1 cellular context compared by ENCODE assay signal in genomic region chr6:154733610-154734379, GRCh38.
TF ChIP-seq lines count a peak whose summit lies in the region.

No MANE protein-coding gene starts in this region.

TF ChIP-seq in K562, 482 proteins besides CTCF, POLR2A, EP300 and RAD21 (continued from another document and continues in another):
- TF ChIP-seq, protein P1, sequence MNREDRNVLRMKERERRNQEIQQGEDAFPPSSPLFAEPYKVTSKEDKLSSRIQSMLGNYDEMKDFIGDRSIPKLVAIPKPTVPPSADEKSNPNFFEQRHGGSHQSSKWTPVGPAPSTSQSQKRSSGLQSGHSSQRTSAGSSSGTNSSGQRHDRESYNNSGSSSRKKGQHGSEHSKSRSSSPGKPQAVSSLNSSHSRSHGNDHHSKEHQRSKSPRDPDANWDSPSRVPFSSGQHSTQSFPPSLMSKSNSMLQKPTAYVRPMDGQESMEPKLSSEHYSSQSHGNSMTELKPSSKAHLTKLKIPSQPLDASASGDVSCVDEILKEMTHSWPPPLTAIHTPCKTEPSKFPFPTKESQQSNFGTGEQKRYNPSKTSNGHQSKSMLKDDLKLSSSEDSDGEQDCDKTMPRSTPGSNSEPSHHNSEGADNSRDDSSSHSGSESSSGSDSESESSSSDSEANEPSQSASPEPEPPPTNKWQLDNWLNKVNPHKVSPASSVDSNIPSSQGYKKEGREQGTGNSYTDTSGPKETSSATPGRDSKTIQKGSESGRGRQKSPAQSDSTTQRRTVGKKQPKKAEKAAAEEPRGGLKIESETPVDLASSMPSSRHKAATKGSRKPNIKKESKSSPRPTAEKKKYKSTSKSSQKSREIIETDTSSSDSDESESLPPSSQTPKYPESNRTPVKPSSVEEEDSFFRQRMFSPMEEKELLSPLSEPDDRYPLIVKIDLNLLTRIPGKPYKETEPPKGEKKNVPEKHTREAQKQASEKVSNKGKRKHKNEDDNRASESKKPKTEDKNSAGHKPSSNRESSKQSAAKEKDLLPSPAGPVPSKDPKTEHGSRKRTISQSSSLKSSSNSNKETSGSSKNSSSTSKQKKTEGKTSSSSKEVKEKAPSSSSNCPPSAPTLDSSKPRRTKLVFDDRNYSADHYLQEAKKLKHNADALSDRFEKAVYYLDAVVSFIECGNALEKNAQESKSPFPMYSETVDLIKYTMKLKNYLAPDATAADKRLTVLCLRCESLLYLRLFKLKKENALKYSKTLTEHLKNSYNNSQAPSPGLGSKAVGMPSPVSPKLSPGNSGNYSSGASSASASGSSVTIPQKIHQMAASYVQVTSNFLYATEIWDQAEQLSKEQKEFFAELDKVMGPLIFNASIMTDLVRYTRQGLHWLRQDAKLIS (CRISPR knock-in tag; IDR thresholded peaks at IDR 0.05), result peak; percentile 93
- TF ChIP-seq ZNF280A (IDR thresholded peaks at IDR 0.05; ENCODE audit: low read depth, partially characterized antibody), result no peak
- peak; percentile 51; the same call in 1 of the 2 replicates for TF ChIP-seq THAP12 (CRISPR knock-in tag; IDR thresholded peaks at IDR 0.05)
- peak; percentile 78 for TF ChIP-seq FIP1L1 (IDR thresholded peaks at IDR 0.05; ENCODE audit: low read depth, low read length, poor library complexity, severe bottlenecking)
- no peak for TF ChIP-seq ZNF76 (CRISPR knock-in tag; IDR thresholded peaks at IDR 0.05; ENCODE audit: borderline replicate concordance)
- peak; percentile 90 for TF ChIP-seq XRCC5 (IDR thresholded peaks at IDR 0.05; ENCODE audit: low read depth, low read length)
- TF ChIP-seq HNRNPK (IDR thresholded peaks at IDR 0.05; ENCODE audit: low read depth, low read length, poor library complexity, severe bottlenecking), result peak; percentile 46
- TF ChIP-seq, protein P2, sequence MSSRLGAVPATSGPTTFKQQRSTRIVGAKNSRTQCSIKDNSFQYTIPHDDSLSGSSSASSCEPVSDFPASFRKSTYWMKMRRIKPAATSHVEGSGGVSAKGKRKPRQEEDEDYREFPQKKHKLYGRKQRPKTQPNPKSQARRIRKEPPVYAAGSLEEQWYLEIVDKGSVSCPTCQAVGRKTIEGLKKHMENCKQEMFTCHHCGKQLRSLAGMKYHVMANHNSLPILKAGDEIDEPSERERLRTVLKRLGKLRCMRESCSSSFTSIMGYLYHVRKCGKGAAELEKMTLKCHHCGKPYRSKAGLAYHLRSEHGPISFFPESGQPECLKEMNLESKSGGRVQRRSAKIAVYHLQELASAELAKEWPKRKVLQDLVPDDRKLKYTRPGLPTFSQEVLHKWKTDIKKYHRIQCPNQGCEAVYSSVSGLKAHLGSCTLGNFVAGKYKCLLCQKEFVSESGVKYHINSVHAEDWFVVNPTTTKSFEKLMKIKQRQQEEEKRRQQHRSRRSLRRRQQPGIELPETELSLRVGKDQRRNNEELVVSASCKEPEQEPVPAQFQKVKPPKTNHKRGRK (tag; IDR thresholded peaks at IDR 0.05), result no peak
- TF ChIP-seq, protein P3, sequence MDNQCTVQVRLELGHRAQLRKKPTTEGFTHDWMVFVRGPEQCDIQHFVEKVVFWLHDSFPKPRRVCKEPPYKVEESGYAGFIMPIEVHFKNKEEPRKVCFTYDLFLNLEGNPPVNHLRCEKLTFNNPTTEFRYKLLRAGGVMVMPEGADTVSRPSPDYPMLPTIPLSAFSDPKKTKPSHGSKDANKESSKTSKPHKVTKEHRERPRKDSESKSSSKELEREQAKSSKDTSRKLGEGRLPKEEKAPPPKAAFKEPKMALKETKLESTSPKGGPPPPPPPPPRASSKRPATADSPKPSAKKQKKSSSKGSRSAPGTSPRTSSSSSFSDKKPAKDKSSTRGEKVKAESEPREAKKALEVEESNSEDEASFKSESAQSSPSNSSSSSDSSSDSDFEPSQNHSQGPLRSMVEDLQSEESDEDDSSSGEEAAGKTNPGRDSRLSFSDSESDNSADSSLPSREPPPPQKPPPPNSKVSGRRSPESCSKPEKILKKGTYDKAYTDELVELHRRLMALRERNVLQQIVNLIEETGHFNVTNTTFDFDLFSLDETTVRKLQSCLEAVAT (IDR thresholded peaks at IDR 0.05), result 0 out of 4 replicates have a peak, but pooled peaks of 1 of the 2 experiments have one; percentile 3
- TF ChIP-seq ESRRA (IDR thresholded peaks at IDR 0.05; ENCODE audit: borderline replicate concordance, low read depth), result peak; percentile 20; the same call in 1 of the 2 replicates
- 0 out of 2 replicates have a peak, but pooled peaks have one; percentile 44 for TF ChIP-seq NR3C1 (CRISPR knock-in tag; IDR thresholded peaks at IDR 0.05)
- TF ChIP-seq SRF (CRISPR knock-in tag; IDR thresholded peaks at IDR 0.05), result peak in 1 of 2 experiments; percentile 35; a peak in 1 of 4 replicates
- peak; percentile 64 for TF ChIP-seq SAFB (IDR thresholded peaks at IDR 0.05; ENCODE audit: borderline replicate concordance, low read depth, low read length)
- TF ChIP-seq ZNF696 (CRISPR knock-in tag; conservative IDR thresholded peaks at IDR 0.05), result no peak
- TF ChIP-seq MAZ (CRISPR knock-in tag; conservative IDR thresholded peaks at IDR 0.05 in 1 of 2, IDR thresholded peaks at IDR 0.05 in 1 of 2), result peak; percentile 95 to 97
- TF ChIP-seq, protein P4, sequence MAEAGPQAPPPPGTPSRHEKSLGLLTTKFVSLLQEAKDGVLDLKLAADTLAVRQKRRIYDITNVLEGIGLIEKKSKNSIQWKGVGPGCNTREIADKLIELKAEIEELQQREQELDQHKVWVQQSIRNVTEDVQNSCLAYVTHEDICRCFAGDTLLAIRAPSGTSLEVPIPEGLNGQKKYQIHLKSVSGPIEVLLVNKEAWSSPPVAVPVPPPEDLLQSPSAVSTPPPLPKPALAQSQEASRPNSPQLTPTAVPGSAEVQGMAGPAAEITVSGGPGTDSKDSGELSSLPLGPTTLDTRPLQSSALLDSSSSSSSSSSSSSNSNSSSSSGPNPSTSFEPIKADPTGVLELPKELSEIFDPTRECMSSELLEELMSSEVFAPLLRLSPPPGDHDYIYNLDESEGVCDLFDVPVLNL (CRISPR knock-in tag; IDR thresholded peaks at IDR 0.05; ENCODE audit: low read depth), result peak; percentile 50; the same call in 1 of the 2 replicates
- peak; percentile 81 for TF ChIP-seq SUPT5H (IDR thresholded peaks at IDR 0.05)
- peak in 1 of 2 experiments; percentile 51; a peak in 1 of 4 replicates for TF ChIP-seq KDM4B (IDR thresholded peaks at IDR 0.05; ENCODE audit: borderline replicate concordance in 2 of 2, low read depth in 1 of 2)
- TF ChIP-seq MTF1 (CRISPR knock-in tag; IDR thresholded peaks at IDR 0.05; ENCODE audit: borderline replicate concordance), result no peak
- TF ChIP-seq POLR2B (IDR thresholded peaks at IDR 0.05; ENCODE audit: low read depth, partially characterized antibody), result peak; percentile 79
- peak; percentile 65 for TF ChIP-seq ZNF263 (CRISPR knock-in tag; IDR thresholded peaks at IDR 0.05; ENCODE audit: borderline replicate concordance)
- TF ChIP-seq TAF15 (IDR thresholded peaks at IDR 0.05; ENCODE audit: low read depth, low read length), result no peak
- no peak for TF ChIP-seq ATF6 (CRISPR knock-in tag; IDR thresholded peaks at IDR 0.05)
- no peak; the same call in 1 of the 2 replicates for TF ChIP-seq ZKSCAN1 (IDR thresholded peaks at IDR 0.05; ENCODE audit: low read depth, low read length)
- peak; percentile 49; the same call in 1 of the 2 replicates for TF ChIP-seq JUND (IDR thresholded peaks at IDR 0.05; ENCODE audit: borderline replicate concordance, low read depth, low read length)
- TF ChIP-seq JUND (tag; IDR thresholded peaks at IDR 0.05; ENCODE audit: borderline replicate concordance, low read depth, low read length), result peak; percentile 8; the same call in 1 of the 3 replicates
- peak; percentile 50; the same call in 1 of the 2 replicates for TF ChIP-seq CBX1 (IDR thresholded peaks at IDR 0.05; ENCODE audit: low read depth)
- TF ChIP-seq ZNF133 (CRISPR knock-in tag; IDR thresholded peaks at IDR 0.05), result no peak
- TF ChIP-seq ZBTB7A (IDR thresholded peaks at IDR 0.05; ENCODE audit: borderline replicate concordance, control insufficient read depth, low read depth, low read length), result peak; percentile 58; the same call in 1 of the 2 replicates
- 0 out of 2 replicates have a peak, but pooled peaks have one; percentile 3 for TF ChIP-seq CBFA2T3 (IDR thresholded peaks at IDR 0.05)
- TF ChIP-seq ZNF431 (CRISPR knock-in tag; IDR thresholded peaks at IDR 0.05), result peak; percentile 44; the same call in 1 of the 2 replicates
- peak; percentile 60 for TF ChIP-seq TAF1 (IDR thresholded peaks at IDR 0.05; ENCODE audit: control insufficient read depth, extremely low read depth, insufficient read depth, low read length, severe bottlenecking)
- TF ChIP-seq, protein P5, sequence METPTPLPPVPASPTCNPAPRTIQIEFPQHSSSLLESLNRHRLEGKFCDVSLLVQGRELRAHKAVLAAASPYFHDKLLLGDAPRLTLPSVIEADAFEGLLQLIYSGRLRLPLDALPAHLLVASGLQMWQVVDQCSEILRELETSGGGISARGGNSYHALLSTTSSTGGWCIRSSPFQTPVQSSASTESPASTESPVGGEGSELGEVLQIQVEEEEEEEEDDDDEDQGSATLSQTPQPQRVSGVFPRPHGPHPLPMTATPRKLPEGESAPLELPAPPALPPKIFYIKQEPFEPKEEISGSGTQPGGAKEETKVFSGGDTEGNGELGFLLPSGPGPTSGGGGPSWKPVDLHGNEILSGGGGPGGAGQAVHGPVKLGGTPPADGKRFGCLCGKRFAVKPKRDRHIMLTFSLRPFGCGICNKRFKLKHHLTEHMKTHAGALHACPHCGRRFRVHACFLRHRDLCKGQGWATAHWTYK (CRISPR knock-in tag; IDR thresholded peaks at IDR 0.05), result 0 out of 2 replicates have a peak, but pooled peaks have one; percentile 76
- TF ChIP-seq EHMT2 (IDR thresholded peaks at IDR 0.05), result no peak
- TF ChIP-seq ZNF354B (CRISPR knock-in tag; IDR thresholded peaks at IDR 0.05), result no peak
- peak; percentile 1; the same call in 1 of the 2 replicates for TF ChIP-seq NCOR1 (IDR thresholded peaks at IDR 0.05)
- TF ChIP-seq GABPA (tag; conservative IDR thresholded peaks at IDR 0.05; ENCODE audit: low read depth), result peak; percentile 92
- no peak for TF ChIP-seq BMI1 (IDR thresholded peaks at IDR 0.05; ENCODE audit: low read length)
- no peak for TF ChIP-seq SMAD4 (CRISPR knock-in tag; conservative IDR thresholded peaks at IDR 0.05)
- TF ChIP-seq GTF2E2 (tag; IDR thresholded peaks at IDR 0.05), result peak; percentile 42; the same call in 1 of the 2 replicates
- TF ChIP-seq ZFX (CRISPR knock-in tag; IDR thresholded peaks at IDR 0.05), result peak; percentile 98
- TF ChIP-seq, protein P6, sequence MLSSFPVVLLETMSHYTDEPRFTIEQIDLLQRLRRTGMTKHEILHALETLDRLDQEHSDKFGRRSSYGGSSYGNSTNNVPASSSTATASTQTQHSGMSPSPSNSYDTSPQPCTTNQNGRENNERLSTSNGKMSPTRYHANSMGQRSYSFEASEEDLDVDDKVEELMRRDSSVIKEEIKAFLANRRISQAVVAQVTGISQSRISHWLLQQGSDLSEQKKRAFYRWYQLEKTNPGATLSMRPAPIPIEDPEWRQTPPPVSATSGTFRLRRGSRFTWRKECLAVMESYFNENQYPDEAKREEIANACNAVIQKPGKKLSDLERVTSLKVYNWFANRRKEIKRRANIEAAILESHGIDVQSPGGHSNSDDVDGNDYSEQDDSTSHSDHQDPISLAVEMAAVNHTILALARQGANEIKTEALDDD (IDR thresholded peaks at IDR 0.05), result no peak
- no peak for TF ChIP-seq EWSR1 (IDR thresholded peaks at IDR 0.05; ENCODE audit: borderline replicate concordance, low read depth, partially characterized antibody)
- peak; percentile 38 to 67; a peak in 3 of 4 replicates for TF ChIP-seq FOXK2 (conservative IDR thresholded peaks at IDR 0.05 in 1 of 2, IDR thresholded peaks at IDR 0.05 in 1 of 2; ENCODE audit: low read depth in 2 of 2)
- TF ChIP-seq NFYB (IDR thresholded peaks at IDR 0.05; ENCODE audit: extremely low read depth, insufficient read length), result peak; percentile 86
- no peak for TF ChIP-seq ZSCAN32 (CRISPR knock-in tag; IDR thresholded peaks at IDR 0.05)
- no peak for TF ChIP-seq ZNF75A (CRISPR knock-in tag; IDR thresholded peaks at IDR 0.05)
- TF ChIP-seq ASH1L (IDR thresholded peaks at IDR 0.05; ENCODE audit: borderline replicate concordance, low read depth, partially characterized antibody), result no peak
- TF ChIP-seq RFX1 (IDR thresholded peaks at IDR 0.05), result no peak
- peak; percentile 97 for TF ChIP-seq ZNF444 (CRISPR knock-in tag; IDR thresholded peaks at IDR 0.05)
- TF ChIP-seq NEUROD1 (IDR thresholded peaks at IDR 0.05; ENCODE audit: borderline replicate concordance, low read depth, low read length, partially characterized antibody), result peak; percentile 43
